In the genomic region with DNA sequence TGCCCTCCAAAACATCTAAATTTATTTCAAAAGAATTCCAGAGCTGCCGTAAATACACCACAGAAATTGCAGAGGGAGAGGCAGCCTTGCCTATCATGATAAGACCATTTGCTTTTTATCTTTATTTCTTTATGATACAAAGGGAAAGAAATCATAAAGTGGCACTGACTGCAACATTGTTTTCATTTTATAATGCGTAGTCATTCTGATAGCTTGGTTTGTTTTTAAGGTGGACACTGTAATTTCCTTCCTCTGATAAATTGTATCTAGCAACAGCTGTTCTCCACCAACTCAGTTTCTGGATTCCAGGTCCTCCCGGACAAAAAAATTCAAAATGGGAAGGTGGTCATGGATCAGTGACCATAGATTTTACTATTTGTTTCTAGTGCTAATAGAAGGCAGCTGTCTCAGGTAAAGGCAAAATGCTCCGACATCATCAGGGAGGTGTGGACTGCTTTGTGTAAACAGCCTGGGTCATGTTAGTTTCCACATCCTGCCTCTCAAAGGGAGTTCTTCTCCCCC, we compare ENCODE assay signal across 13 cellular contexts. TPM values are rescaled to one million over a fixed set of nuclear protein-coding genes. Genes with fewer than 3 reads are reported as not detected.
DNase-seq lines count a peak whose midpoint lies in the region; ATAC-seq, FAIRE-seq and TF ChIP-seq lines count a peak whose summit lies in the region.
"Had no signal": no experiment of that assay in that cellular context is flagged by ENCODE, and none has a peak within 500 bp of the region (broad histone marks: within the 10 kb centered on the region; RNA-seq: fewer than 3 reads in every experiment).

No MANE protein-coding gene starts in this region.

- 27% methylated on average over 4 of the region's 4 CpGs for WGBS in hepatocyte (ENCODE audit: low lambda C conversion rate, missing lambda C conversion rate)
- WGBS in small intestine, 3 donors = 11 to 32% (median 30%) methylated on average over 4 of the region's 4 CpGs

- H3K9me3 ChIP-seq in hepatocyte (ENCODE audit: low read depth) (no peaks in the 10 kb centered on the region), small intestine (ENCODE audit: control insufficient read depth, low read depth) (no peaks in the 10 kb centered on the region)

- H3K4me2 ChIP-seq in hepatocyte = peak overlapping the region; percentile 64

- ATAC-seq in GM21619 (IDR thresholded peaks at IDR 0.05; ENCODE audit: unreplicated experiment) = no peak
- ATAC-seq: stimulated activated naive CD8-positive, alpha-beta T cell treated with anti-CD3 and anti-CD28 coated beads, Interleukin-15, amount 100 ng/mL, for 72 hours had no signal

- no peaks in the 10 kb centered on the region for H3K36me3 ChIP-seq in hepatocyte (replicated peaks; ENCODE audit: insufficient read depth, low read depth)
- no peaks in the 10 kb centered on the region for H3K36me3 ChIP-seq in small intestine (ENCODE audit: control insufficient read depth in 2 of 2, insufficient read depth in 2 of 2, low read length in 2 of 2)

- DNase-seq in H4 (ENCODE audit: low spot score) = peak; percentile 12
- peak; percentile 95 for DNase-seq in NCI-H510A treated with DMSO at 0.1 percent for 48 hours (lab: John Stamatoyannopoulos, UW)
- DNase-seq in hepatocyte (ENCODE audit: low spot score) = no peak
- DNase-seq in small intestine = peak; percentile 83
- DNase-seq in iPS-NIHi7 (ENCODE audit: extremely low spot score) = no peak
- no peak for DNase-seq in medulla oblongata (ENCODE audit: extremely low spot score)
- no peak for DNase-seq in activated naive CD4-positive, alpha-beta T cell treated with anti-CD3 and anti-CD28 coated beads, Interleukin-2, amount 50 U/mL, for 16 hours
- DNase-seq: activated T-cell treated with anti-CD3 and anti-CD28 coated beads for 4 hours; CD4-positive, CD25-positive, alpha-beta regulatory T cell; HFFc6; stimulated activated CD4-positive, alpha-beta T cell treated with anti-CD3 and anti-CD28 coated beads, Interleukin-2, amount 100 ng/mL, for 48 hours; stimulated activated naive CD8-positive, alpha-beta T cell treated with anti-CD3 and anti-CD28 coated beads, Interleukin-15, amount 100 ng/mL, for 72 hours had no signal

- H4K20me1 ChIP-seq in hepatocyte (ENCODE audit: insufficient read depth, poor library complexity, severe bottlenecking) = no peaks in the 10 kb centered on the region

- peak; percentile 90 for FAIRE-seq in small intestine (lab: Jason Lieb, UNC)

- H3K9me2 ChIP-seq in hepatocyte (replicated peaks; ENCODE audit: insufficient read depth) = no peaks in the 10 kb centered on the region

- H3K27me3 ChIP-seq in hepatocyte (no peaks in the 10 kb centered on the region), small intestine (ENCODE audit: control insufficient read depth in 2 of 2, insufficient read depth in 2 of 2, low read length in 2 of 2) (no peaks in the 10 kb centered on the region)

- TF ChIP-seq CTCF in hepatocyte (IDR thresholded peaks at IDR 0.05; ENCODE audit: poor library complexity) = no peak

- peak overlapping the region; percentile 3 for H2AFZ ChIP-seq in hepatocyte

- H3K4me1 ChIP-seq in hepatocyte (ENCODE audit: insufficient read depth) = peaks cover 39% of the 10 kb centered on the region
- H3K4me1 ChIP-seq in small intestine (ENCODE audit: control insufficient read depth in 2 of 2, insufficient read depth in 1 of 2, low read depth in 1 of 2, low read length in 1 of 2) = peaks cover 0 to 8% of the 10 kb centered on the region in 2 donors

- H3K4me3 ChIP-seq in hepatocyte (no peak overlapping the region), small intestine (ENCODE audit: low read depth in 1 of 2, low read length in 2 of 2) (no peak overlapping the region)

- H3K27ac ChIP-seq in hepatocyte (peak overlapping the region; percentile 96), small intestine (ENCODE audit: low read depth in 1 of 2, low read length in 1 of 2) (peak overlapping the region; percentile 16 to 61)

- H3K79me2 ChIP-seq in hepatocyte = peaks cover 14% of the 10 kb centered on the region

RNA-seq across cellular contexts. Expression of a gene that starts 0.6 kb away (rescaled TPM):
- 1.2 and 1.9 TPM in 2 replicates for total RNA-seq in H4 (2014; rRNA removed; shearing (Covaris generic))
- total RNA-seq in hepatocyte = 639 and 683 TPM in 2 replicates
- polyA plus RNA-seq in hepatocyte (292 and 312 TPM in 2 replicates), small intestine (1,000 to 10,000 TPM in 2 of 3 donors, 100 to 1,000 TPM in 1; 841 to 2,154 (median 1,300) TPM)
- total RNA-seq: CD4-positive, CD25-positive, alpha-beta regulatory T cell; HFFc6 had no signal
- polyA plus RNA-seq: CD4-positive, CD25-positive, alpha-beta regulatory T cell had no signal

Comparison
In these comparisons a context has a peak if more than half of its experiments do, and no peak if none do; other contexts are left out.
1. DNase-seq: peak in H4 (single experiment), NCI-H510A treated with DMSO at 0.1 percent for 48 hours (single experiment) and small intestine (single experiment); none in hepatocyte (single experiment), iPS-NIHi7 (single experiment), medulla oblongata (single experiment) and activated naive CD4-positive, alpha-beta T cell treated with anti-CD3 and anti-CD28 coated beads, Interleukin-2, amount 50 U/mL, for 16 hours (single experiment).
2. RNA of a gene that starts 0.6 kb away (total RNA-seq): 639 to 683 TPM in hepatocyte; 1.2 to 1.9 TPM in H4; every median in the first group is over 100 times any median in the second.